In genomic region chr7:120064565-120064964, GRCh38 we compare ENCODE assay signal across 12 cellular contexts.
DNase-seq lines count a peak whose midpoint lies in the region; ATAC-seq and FAIRE-seq lines count a peak whose summit lies in the region.
"Had no signal": no experiment of that assay in that cellular context is flagged by ENCODE, and none has a peak within 500 bp of the region (broad histone marks: within the 10 kb centered on the region; RNA-seq: fewer than 3 reads in every experiment).

No MANE protein-coding gene starts in this region.

- DNase-seq in Ammon's horn (ENCODE audit: low spot score): peak; percentile 39
- DNase-seq in NCI-H2029 treated with DMSO at 0.1 percent for 48 hours (lab: John Stamatoyannopoulos, UW): no peak
- no peak for DNase-seq in stimulated activated CD8-positive, alpha-beta memory T cell treated with anti-CD3 and anti-CD28 coated beads, Interleukin-4, amount 100 ng/mL, for 48 hours
- DNase-seq in activated CD4-positive, alpha-beta T cell treated with anti-CD3 and anti-CD28 coated beads, Interleukin-2, amount 50 U/mL, for 48 hours: no peak
- no peak for DNase-seq in foreskin melanocyte
- DNase-seq: left cardiac atrium, Peyer's patch, stomach had no signal

- peak; percentile 39 for FAIRE-seq in endometrium (lab: Jason Lieb, UNC)
- FAIRE-seq: colon had no signal

- ATAC-seq in GM19467 (IDR thresholded peaks at IDR 0.05; ENCODE audit: unreplicated experiment): peak; percentile 78
- peak; percentile 71 for ATAC-seq in HG03103 (IDR thresholded peaks at IDR 0.05; ENCODE audit: low read depth, unreplicated experiment)
- ATAC-seq: left cardiac atrium had no signal
